9 cellular contexts compared by ENCODE assay signal in genomic region chr21:46253610-46254124, GRCh38. TPM values are rescaled to one million over a fixed set of nuclear protein-coding genes. Genes with fewer than 3 reads are reported as not detected.
A peak's percentile ranks its signal among the peaks of the same experiment; 100 is the strongest.
DNase-seq lines count a peak whose midpoint lies in the region; ATAC-seq, FAIRE-seq and TF ChIP-seq lines count a peak whose summit lies in the region.
"Had no signal": no experiment of that assay in that cellular context is flagged by ENCODE, and none has a peak within 500 bp of the region (broad histone marks: within the 10 kb centered on the region; RNA-seq: fewer than 3 reads in every experiment).

No MANE protein-coding gene starts in this region.

- no peaks in the 10 kb centered on the region for H3K9me3 Mint-ChIP-seq in natural killer cell

- intact Hi-C loops in natural killer cell (cut with micrococcal nuclease) = loop anchor here (2.0 kb wide), 1 partner anchor 25 kb away; the partner anchor contains the start of gene LSS

- peak overlapping the region; percentile 96 to 97 for H3K27ac Mint-ChIP-seq in natural killer cell

- peaks cover 15% of the 10 kb centered on the region for H3K36me3 Mint-ChIP-seq in natural killer cell

- DNase-seq in GM18507 (ENCODE audit: extremely low spot score, insufficient read length, low read depth) = no peak
- DNase-seq in activated CD8-positive, alpha-beta memory T cell treated with anti-CD3 and anti-CD28 coated beads for 48 hours (ENCODE audit: low read depth in 2 of 3, low spot score in 2 of 3) = peak in 2 of 3 experiments; percentile 9 to 10
- DNase-seq in natural killer cell = peak; percentile 48
- DNase-seq in AG08395 (ENCODE audit: low spot score) = no peak
- no peak for DNase-seq in retina
- no peak for DNase-seq in NCI-H748 (lab: John Stamatoyannopoulos, UW; ENCODE audit: unreplicated experiment)
- DNase-seq in dedifferentiated amniotic fluid mesenchymal stem cell (ENCODE audit: extremely low spot score) = no peak

- peak; percentile 84 for FAIRE-seq in GM18507 (lab: Jason Lieb, UNC)

- no peak for TF ChIP-seq CTCF in natural killer cell (IDR thresholded peaks at IDR 0.05)

- H3K4me1 Mint-ChIP-seq in natural killer cell = peaks cover 41 to 48% of the 10 kb centered on the region in 2 donors

- no peaks in the 10 kb centered on the region for H3K27me3 Mint-ChIP-seq in natural killer cell (ENCODE audit: low read depth in 2 of 2)

- ATAC-seq in HG03108 (IDR thresholded peaks at IDR 0.05; ENCODE audit: unreplicated experiment) = peak; percentile 56
- peak; percentile 92 to 93 (median 93) for ATAC-seq in natural killer cell
- ATAC-seq: heart left ventricle had no signal

- peak overlapping the region; percentile 71 for H3K4me3 Mint-ChIP-seq in natural killer cell

RNA-seq across cellular contexts. Expression of gene LSS, which starts 25.1 kb away (rescaled TPM):
- total RNA-seq in natural killer cell = 10 to 100 TPM; 59.9 to 82.2 (median 62.7) TPM

RNA-seq across cellular contexts. Expression of gene MCM3AP, which starts 31.7 kb away (rescaled TPM):
- 100 to 1,000 TPM; 143 to 172 (median 159) TPM for total RNA-seq in natural killer cell

RNA-seq across cellular contexts. Expression of gene YBEY, which starts 32.5 kb away (rescaled TPM):
- 10 to 100 TPM; 10.8 to 13.7 (median 12.7) TPM for total RNA-seq in natural killer cell

Comparison
In these comparisons a context has a peak if more than half of its experiments do, and no peak if none do; other contexts are left out.
1. DNase-seq: peak in activated CD8-positive, alpha-beta memory T cell treated with anti-CD3 and anti-CD28 coated beads for 48 hours (2 of 3) and natural killer cell (single experiment); none in GM18507 (single experiment), AG08395 (single experiment), retina (single experiment), NCI-H748 (single experiment) and dedifferentiated amniotic fluid mesenchymal stem cell (single experiment).